ENCODE assay signal across 10 cellular contexts in the genomic region with DNA sequence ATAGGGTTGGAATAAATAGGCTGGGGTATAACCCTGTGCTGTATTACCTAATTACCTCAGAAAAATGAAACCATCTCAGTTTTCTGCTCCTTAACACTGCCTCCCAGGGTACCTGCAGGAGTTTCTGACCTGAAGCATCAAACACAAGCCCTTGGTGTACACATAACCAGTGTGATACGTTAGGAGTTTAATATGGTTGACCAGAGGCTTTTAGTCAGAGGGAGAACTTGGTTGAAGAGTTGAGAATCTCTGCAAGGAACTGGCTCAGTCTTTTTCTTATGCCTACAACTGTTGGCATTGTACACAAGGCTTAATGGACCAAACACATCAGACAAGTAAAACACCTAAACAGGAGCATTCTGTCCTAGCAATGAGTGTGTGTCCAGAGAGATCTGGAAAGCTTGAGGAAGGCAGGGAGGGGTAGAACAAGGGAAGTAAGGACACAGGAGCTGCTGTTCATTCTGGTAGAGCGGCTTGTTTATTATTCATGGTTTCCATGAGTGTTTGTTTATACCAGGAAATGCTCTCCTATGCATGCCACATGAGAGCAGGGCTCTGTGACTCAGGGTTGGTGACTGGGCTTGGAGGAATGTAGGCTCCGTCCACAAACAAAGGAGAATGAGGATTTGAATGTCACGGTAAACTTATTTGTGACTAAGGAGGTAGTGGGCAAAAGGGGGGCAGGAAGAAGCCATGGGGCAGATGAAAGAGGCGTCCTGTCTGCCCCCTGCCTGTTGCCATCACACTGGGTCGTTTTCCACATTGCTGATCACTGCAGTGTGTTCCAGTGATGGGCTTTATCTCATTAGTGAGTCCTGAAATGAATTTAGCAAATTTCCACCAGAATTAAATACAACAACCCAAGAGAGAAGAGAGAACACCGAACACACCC. TPM values are rescaled to one million over a fixed set of nuclear protein-coding genes. Genes with fewer than 3 reads are reported as not detected.
DNase-seq lines count a peak whose midpoint lies in the region; ATAC-seq and TF ChIP-seq lines count a peak whose summit lies in the region.
"Had no signal": no experiment of that assay in that cellular context is flagged by ENCODE, and none has a peak within 500 bp of the region (broad histone marks: within the 10 kb centered on the region; RNA-seq: fewer than 3 reads in every experiment).

No MANE protein-coding gene starts in this region.

- ATAC-seq in left lung, result peak; percentile 96
- ATAC-seq in HG03095 (IDR thresholded peaks at IDR 0.05; ENCODE audit: unreplicated experiment), result no peak
- ATAC-seq in HG03354 (IDR thresholded peaks at IDR 0.05; ENCODE audit: poor library complexity, severe bottlenecking, unreplicated experiment), result no peak

- H3K36me3 ChIP-seq in mammary epithelial cell (ENCODE audit: insufficient read depth, low read length) (no peaks in the 10 kb centered on the region), left lung (no peaks in the 10 kb centered on the region), testis (ENCODE audit: low read depth, missing control alignments) (no peaks in the 10 kb centered on the region)
- H3K36me3 ChIP-seq: right atrium auricular region had no signal

- CTCF ChIA-PET in mammary epithelial cell (lab: Charles Lee; ENCODE audit: low non-redundant PET), result no interaction called here

- TF ChIP-seq CTCF in mammary epithelial cell (conservative IDR thresholded peaks at IDR 0.05 in 1 of 2, IDR thresholded peaks at IDR 0.05 in 1 of 2; ENCODE audit: extremely low read depth in 1 of 2, insufficient read depth in 1 of 2, low read depth in 1 of 2, low read length in 2 of 2) (no peak), left lung (IDR thresholded peaks at IDR 0.05) (no peak), testis (IDR thresholded peaks at IDR 0.05) (no peak)

- H3K27ac ChIP-seq in mammary epithelial cell (ENCODE audit: insufficient read depth, low read depth, low read length) (peak overlapping the region; percentile 33), left lung (peak overlapping the region; percentile 42 to 77), testis (no peak overlapping the region)
- H3K27ac ChIP-seq: right atrium auricular region had no signal

- no peak for TF ChIP-seq POLR2A in testis (IDR thresholded peaks at IDR 0.05)

- dilution Hi-C loops in mammary epithelial cell (cut with HindIII; ENCODE audit: low sequenced_read_pairs), result no loop called here

- no peaks in the 10 kb centered on the region for H3K79me2 ChIP-seq in mammary epithelial cell (ENCODE audit: insufficient read depth, low read length)

- in situ Hi-C loops in mammary epithelial cell (cut with MboI; ENCODE audit: low sequenced_read_pairs in 2 of 2), result no loop called here

- intact Hi-C loops in mammary epithelial cell (cut with micrococcal nuclease) (loop anchor here (10.0 kb wide), 1 partner anchor 94 kb away; no protein-coding TSS in a partner anchor), left lung (cut with DNase I) (no loop called here), testis (cut with DNase I; ENCODE audit: low total_unique reads) (no loop called here)

- no peak overlapping the region for H3K9ac ChIP-seq in mammary epithelial cell (ENCODE audit: insufficient read depth, low read length)

- H3K27me3 ChIP-seq in mammary epithelial cell (ENCODE audit: insufficient read depth, low read length) (no peaks in the 10 kb centered on the region), left lung (no peaks in the 10 kb centered on the region), testis (no peaks in the 10 kb centered on the region)
- H3K27me3 ChIP-seq: right atrium auricular region had no signal

- BruUV-seq in mammary epithelial cell (replicated peaks; lab: Mats Ljungman, UMichigan), result no TSS peak

- H3K4me3 ChIP-seq in mammary epithelial cell (replicated peaks in 1 of 3; ENCODE audit: insufficient read depth in 1 of 3, low read depth in 2 of 3, low read length in 3 of 3) (no peak overlapping the region), left lung (no peak overlapping the region), testis (no peak overlapping the region)
- H3K4me3 ChIP-seq: right atrium auricular region had no signal

- no peaks in the 10 kb centered on the region for H4K20me1 ChIP-seq in mammary epithelial cell (ENCODE audit: insufficient read depth, low read length)

- no peaks in the 10 kb centered on the region for H3K9me3 ChIP-seq in mammary epithelial cell (replicated peaks; ENCODE audit: insufficient read depth, low read length)
- no peaks in the 10 kb centered on the region for H3K9me3 ChIP-seq in left lung
- H3K9me3 ChIP-seq in testis, result no peaks in the 10 kb centered on the region
- H3K9me3 ChIP-seq: right atrium auricular region had no signal

- 52% methylated on average over 7 of the region's 7 CpGs for WGBS in mammary epithelial cell (ENCODE audit: low coverage, missing lambda C conversion rate)
- WGBS in testis, 2 donors, result 74 to 85% methylated on average over 7 of the region's 7 CpGs

- H3K4me1 ChIP-seq in mammary epithelial cell (ENCODE audit: insufficient read depth, low read length) (peaks cover 12% of the 10 kb centered on the region), left lung (peaks cover 13% of the 10 kb centered on the region in 2 donors), testis (no peaks in the 10 kb centered on the region)
- H3K4me1 ChIP-seq: right atrium auricular region had no signal

- peak overlapping the region; percentile 13 for H3K4me2 ChIP-seq in mammary epithelial cell (ENCODE audit: insufficient read depth, low read depth, low read length)

- DNase-seq in A172 (ENCODE audit: low spot score) (peak; percentile 92), HT-29 (ENCODE audit: low spot score) (peak; percentile 99), mammary epithelial cell (peak; percentile 90), left lung (peak in 1 of 2 donors; percentile 56), DMS114 treated with DMSO at 0.1 percent for 48 hours (lab: John Stamatoyannopoulos, UW; ENCODE audit: unreplicated experiment) (no peak), testis (no peak)
- DNase-seq: activated T-cell treated with anti-CD3 and anti-CD28 coated beads, Interleukin-2, amount 50 U/mL, for 72 hours had no signal

- H2AFZ ChIP-seq in mammary epithelial cell (ENCODE audit: low read depth, low read length), result peak overlapping the region; percentile 51

RNA-seq across cellular contexts. Expression of a gene that starts 11.9 kb away (rescaled TPM):
- 3.4 and 4.8 TPM in 2 replicates for total RNA-seq in A172 (2014; rRNA removed; shearing (Covaris generic))
- 52.5 and 71.1 TPM in 2 replicates for total RNA-seq in HT-29 (2014; rRNA removed; shearing (Covaris generic))
- total RNA-seq in mammary epithelial cell (under 1 TPM; 0.50 to 0.52 TPM), left lung (10 to 100 TPM; 18.6 to 31.4 TPM), testis (10 to 100 TPM; 30.6 to 35.6 TPM)
- polyA plus RNA-seq in mammary epithelial cell (0.32 TPM), testis (ENCODE audit: insufficient read depth, low read depth, low replicate concordance) (12.9 TPM)
- not detected for polyA minus RNA-seq in mammary epithelial cell

Comparison
In these comparisons a context has a peak if more than half of its experiments do, and no peak if none do; other contexts are left out.
1. DNase-seq: peak in A172 (single experiment), HT-29 (single experiment) and mammary epithelial cell (single experiment); none in DMS114 treated with DMSO at 0.1 percent for 48 hours (single experiment) and testis (single experiment).
2. H3K27ac ChIP-seq: peak in mammary epithelial cell (single experiment) and left lung (2 of 2); none in testis (0 of 2).